In the genomic region with DNA sequence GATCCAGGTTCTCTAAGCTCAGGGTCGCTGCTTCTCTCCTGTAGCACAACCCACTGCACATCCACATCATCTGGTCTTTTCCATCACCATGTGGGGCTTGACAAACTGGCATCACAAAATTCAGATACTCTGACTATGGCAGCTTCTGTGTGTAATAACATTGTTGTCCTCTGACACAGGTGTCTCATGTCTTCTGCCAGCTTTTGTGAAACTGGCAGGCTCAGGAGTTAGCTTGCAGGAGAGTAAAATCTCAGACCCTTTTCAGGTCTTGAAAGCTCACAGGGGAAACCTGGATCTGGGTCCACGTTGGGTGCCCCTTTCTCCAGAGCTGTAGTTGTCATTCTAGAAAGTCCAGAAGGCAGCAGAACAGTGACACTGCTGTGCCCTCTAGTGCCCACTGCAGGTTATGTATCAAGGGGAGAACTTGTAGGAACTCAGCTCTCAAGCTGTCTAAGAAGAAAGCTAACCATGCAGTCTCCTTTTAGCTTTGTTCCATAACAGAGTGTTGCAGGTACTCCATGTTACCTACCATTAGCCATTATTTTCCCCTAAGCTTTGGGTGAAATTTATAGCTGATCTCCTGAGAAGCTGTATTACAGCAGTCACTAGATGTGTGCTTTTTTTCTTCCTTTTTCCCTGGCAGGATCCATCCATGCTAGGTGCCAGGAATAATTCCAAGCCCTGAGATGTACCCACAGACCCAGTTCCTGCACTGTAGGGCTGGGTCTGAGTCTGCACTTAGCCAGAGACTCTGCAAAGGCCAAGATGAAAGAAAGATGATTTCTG, we compare ENCODE assay signal across 8 cellular contexts.
DNase-seq lines count a peak whose midpoint lies in the region; ATAC-seq, FAIRE-seq and TF ChIP-seq lines count a peak whose summit lies in the region.

No MANE protein-coding gene starts in this region.

- TF ChIP-seq RAD21 in IMR-90 (IDR thresholded peaks at IDR 0.05; ENCODE audit: low read length) (peak; percentile 51), K562 (CRISPR knock-in tag; conservative IDR thresholded peaks at IDR 0.05 in 1 of 2, IDR thresholded peaks at IDR 0.05 in 1 of 2) (peak; percentile 34 to 42)

- no peak overlapping the region for H4K5ac ChIP-seq in IMR-90 (ENCODE audit: low read depth, low read length)

- CTCF ChIA-PET in IMR-90 (lab: Yijun Ruan, JAX), result no interaction called here
- CTCF ChIA-PET in K562 (lab: Yijun Ruan, JAX; ENCODE audit: low intra/inter-chr PET ratio), result no interaction called here

- H4K8ac ChIP-seq in IMR-90 (ENCODE audit: low read depth in 2 of 2, low read length in 2 of 2), result no peak overlapping the region

- FAIRE-seq in K562 (lab: Jason Lieb, UNC), result peak; percentile 54

- H4K20me1 ChIP-seq in IMR-90 (ENCODE audit: insufficient read depth, low read length) (no peaks in the 10 kb centered on the region), K562 (replicated peaks; ENCODE audit: control insufficient read depth, insufficient read depth, low read length) (no peaks in the 10 kb centered on the region)

- no peak overlapping the region for H2AFZ ChIP-seq in IMR-90 (replicated peaks; ENCODE audit: low read length, poor library complexity)
- H2AFZ ChIP-seq in K562 (ENCODE audit: low read depth, low read length), result no peak overlapping the region
- no peak overlapping the region for H2AFZ ChIP-seq in parathyroid adenoma

- no peak overlapping the region for H3K4ac ChIP-seq in IMR-90 (ENCODE audit: low read depth, low read length)

- no peaks in the 10 kb centered on the region for H3K27me3 ChIP-seq in IMR-90 (ENCODE audit: control insufficient read depth, insufficient read depth, low read length)
- H3K27me3 ChIP-seq in K562 (ENCODE audit: control insufficient read depth in 2 of 2, insufficient read depth in 2 of 2, low read length in 2 of 2), result no peaks in the 10 kb centered on the region
- no peaks in the 10 kb centered on the region for H3K27me3 ChIP-seq in parathyroid adenoma (ENCODE audit: control insufficient read depth, insufficient read depth, low read length)

- no peak overlapping the region for H2BK15ac ChIP-seq in IMR-90 (ENCODE audit: low read depth, low read length)

- POLR2A ChIA-PET in IMR-90 (lab: Charles Lee; ENCODE audit: unreplicated experiment) (no interaction called here), K562 (lab: Yijun Ruan, JAX) (interaction anchor here (0.9 kb wide), 1 partner anchor 99 kb away, joined by 3 read pairs; no protein-coding TSS in a partner anchor)

- TF ChIP-seq CTCF in IMR-90 (conservative IDR thresholded peaks at IDR 0.05; ENCODE audit: low read depth, low read length), result peak; percentile 42
- TF ChIP-seq CTCF in K562 (IDR thresholded peaks at IDR 0.05 in 2 of 3, conservative IDR thresholded peaks at IDR 0.05 in 1 of 3; ENCODE audit: insufficient read depth in 2 of 3, low read depth in 1 of 3, low read length in 3 of 3), result peak; percentile 24 to 54 (median 43); a peak in 4 of 6 replicates
- TF ChIP-seq CTCF in parathyroid adenoma (IDR thresholded peaks at IDR 0.05), result peak; percentile 21

- H3K79me2 ChIP-seq in K562 (ENCODE audit: control insufficient read depth, insufficient read depth, low read length) (no peaks in the 10 kb centered on the region), parathyroid adenoma (no peaks in the 10 kb centered on the region)

- H2BK20ac ChIP-seq in IMR-90 (ENCODE audit: low read depth, low read length), result no peak overlapping the region

- H3K27ac ChIP-seq in IMR-90 (ENCODE audit: insufficient read depth, low read length), result no peak overlapping the region
- no peak overlapping the region for H3K27ac ChIP-seq in K562 (ENCODE audit: extremely low read depth, low read depth, low read length)
- no peak overlapping the region for H3K27ac ChIP-seq in parathyroid adenoma

- H3K4me2 ChIP-seq in IMR-90 (ENCODE audit: low read depth, low read length), result no peak overlapping the region
- H3K4me2 ChIP-seq in K562 (ENCODE audit: insufficient read depth, low read length), result no peak overlapping the region
- no peak overlapping the region for H3K4me2 ChIP-seq in parathyroid adenoma (ENCODE audit: low read length)

- no peak for TF ChIP-seq POLR2A in IMR-90 (IDR thresholded peaks at IDR 0.05; ENCODE audit: low read depth, low read length)
- TF ChIP-seq POLR2A in K562 (conservative IDR thresholded peaks at IDR 0.05), result no peak

- no peak for TF ChIP-seq EP300 in K562 (IDR thresholded peaks at IDR 0.05; ENCODE audit: low read length)

- H2AK5ac ChIP-seq in IMR-90 (ENCODE audit: low read depth, low read length), result no peak overlapping the region

- no peak overlapping the region for H3K23ac ChIP-seq in IMR-90 (ENCODE audit: low read depth, low read length)

- H3K14ac ChIP-seq in IMR-90 (replicated peaks; ENCODE audit: low read depth, low read length), result no peak overlapping the region

- intact Hi-C loops in IMR-90 (cut with micrococcal nuclease) (loop anchor here (5.0 kb wide), 1 partner anchor 852 kb away; no protein-coding TSS in a partner anchor), K562 (cut with micrococcal nuclease) (loop anchor here (5.0 to 10.0 kb wide), 2 partner anchors 180 to 852 kb away; no protein-coding TSS in a partner anchor)

- peak; percentile 1 to 37 for DNase-seq in NCI-H526 (lab: John Stamatoyannopoulos, UW)
- no peak for DNase-seq in NCI-H526 treated with DMSO at 0.1 percent for 48 hours (lab: John Stamatoyannopoulos, UW)
- no peak for DNase-seq in IMR-90
- peak in 3 of 4 experiments; percentile 11 to 28 (median 16) for DNase-seq in K562 (ENCODE audit: extremely low read depth in 1 of 4, low spot score in 3 of 4)
- no peak for DNase-seq in activated CD8-positive, alpha-beta memory T cell treated with anti-CD3 and anti-CD28 coated beads, Interleukin-2, amount 50 U/mL, for 48 hours
- DNase-seq in NCI-H1930 (lab: John Stamatoyannopoulos, UW), result no peak
- no peak for DNase-seq in putamen (ENCODE audit: low spot score)

- in situ Hi-C loops in IMR-90 (cut with MboI; ENCODE audit: low sequenced_read_pairs) (no loop called here), K562 (cut with MboI) (no loop called here)

- ATAC-seq in IMR-90 (ENCODE audit: low read depth), result peak; percentile 85
- ATAC-seq in K562, result peak; percentile 77

- no peak overlapping the region for H2BK120ac ChIP-seq in IMR-90 (ENCODE audit: low read depth, low read length)

- no CpG with 5 or more reads among the region's 2 CpGs for WGBS in IMR-90 (ENCODE audit: extremely low coverage in 2 of 2, insufficient read length in 1 of 2), 2 experiments
- WGBS in K562 (ENCODE audit: insufficient coverage, low coverage, missing lambda C conversion rate), result 0% methylated on average over 2 of the region's 2 CpGs

- H2BK5ac ChIP-seq in IMR-90 (ENCODE audit: low read depth, low read length, poor library complexity, severe bottlenecking), result no peak overlapping the region

- H3K9ac ChIP-seq in IMR-90 (ENCODE audit: low read depth, low read length), result no peak overlapping the region
- H3K9ac ChIP-seq in K562 (ENCODE audit: insufficient read depth in 1 of 2, low read depth in 2 of 2, low read length in 2 of 2), result no peak overlapping the region
- H3K9ac ChIP-seq in parathyroid adenoma, result no peak overlapping the region

- no peak overlapping the region for H4K91ac ChIP-seq in IMR-90 (ENCODE audit: insufficient read depth, low read depth, low read length)

- H3K18ac ChIP-seq in IMR-90 (ENCODE audit: low read depth, low read length), result no peak overlapping the region

- no peak overlapping the region for H2AK9ac ChIP-seq in IMR-90 (replicated peaks; ENCODE audit: low read depth, low read length, poor library complexity)

- dilution Hi-C loops in IMR-90 (cut with HindIII; ENCODE audit: low sequenced_read_pairs, unreplicated experiment), result no loop called here

- H3K79me1 ChIP-seq in IMR-90 (ENCODE audit: low read depth in 1 of 2, low read length in 2 of 2), result no peaks in the 10 kb centered on the region

- no peak overlapping the region for H3K56ac ChIP-seq in IMR-90 (ENCODE audit: extremely low read depth, insufficient read depth, low read length)

- H3K9me1 ChIP-seq in IMR-90 (ENCODE audit: insufficient read depth, low read length) (no peaks in the 10 kb centered on the region), K562 (ENCODE audit: control insufficient read depth, insufficient read depth, low read length) (no peaks in the 10 kb centered on the region)

- H3K9me3 ChIP-seq in IMR-90 (ENCODE audit: control insufficient read depth, insufficient read depth, low read length) (peaks cover 21% of the 10 kb centered on the region), K562 (replicated peaks; ENCODE audit: control insufficient read depth, insufficient read depth, low read depth, low read length) (no peaks in the 10 kb centered on the region; the same call in 1 of the 2 replicates), parathyroid adenoma (ENCODE audit: control insufficient read depth, low read length) (no peaks in the 10 kb centered on the region)

- no peak overlapping the region for H3K4me3 ChIP-seq in IMR-90 (ENCODE audit: insufficient read depth, low read depth, low read length)
- no peak overlapping the region for H3K4me3 ChIP-seq in K562
- no peak overlapping the region for H3K4me3 ChIP-seq in parathyroid adenoma (ENCODE audit: low read depth, low read length)

- BruUV-seq in IMR-90 (replicated peaks; lab: Mats Ljungman, UMichigan) (no TSS peak), K562 (replicated peaks; lab: Mats Ljungman, UMichigan) (no TSS peak)

- H3K4me1 ChIP-seq in IMR-90 (ENCODE audit: control insufficient read depth, insufficient read depth, low read length) (no peaks in the 10 kb centered on the region), K562 (replicated peaks in 1 of 2; ENCODE audit: control insufficient read depth in 2 of 2, insufficient read depth in 2 of 2, low read length in 2 of 2) (no peaks in the 10 kb centered on the region), parathyroid adenoma (no peaks in the 10 kb centered on the region)

- no peaks in the 10 kb centered on the region for H3K36me3 ChIP-seq in IMR-90 (ENCODE audit: control insufficient read depth, insufficient read depth, low read length)
- H3K36me3 ChIP-seq in K562 (ENCODE audit: control insufficient read depth, insufficient read depth, low read length), result no peaks in the 10 kb centered on the region
- H3K36me3 ChIP-seq in parathyroid adenoma (ENCODE audit: control insufficient read depth, insufficient read depth, low read length), result no peaks in the 10 kb centered on the region

TF ChIP-seq in IMR-90, 13 proteins besides CTCF, POLR2A, EP300 and RAD21 (continues in another document):
- no peak for TF ChIP-seq MAZ (IDR thresholded peaks at IDR 0.05; ENCODE audit: borderline replicate concordance, low read depth, low read length)
- no peak for TF ChIP-seq BHLHE40 (IDR thresholded peaks at IDR 0.05; ENCODE audit: low read depth, low read length)
- TF ChIP-seq SMC3 (IDR thresholded peaks at IDR 0.05; ENCODE audit: low read depth, low read length), result no peak
- no peak for TF ChIP-seq MXI1 (IDR thresholded peaks at IDR 0.05; ENCODE audit: borderline replicate concordance, low read depth, low read length)

TF ChIP-seq in K562, 482 proteins besides CTCF, POLR2A, EP300 and RAD21 (continues in another document):
- TF ChIP-seq SREBF2 (CRISPR knock-in tag; IDR thresholded peaks at IDR 0.05), result no peak
- 0 out of 2 replicates have a peak, but pooled peaks have one; percentile 27 for TF ChIP-seq SMC3 (conservative IDR thresholded peaks at IDR 0.05; ENCODE audit: insufficient read depth, low read depth, low read length)

Comparison
In these comparisons a context has a peak if more than half of its experiments do, and no peak if none do; other contexts are left out.
1. DNase-seq: peak in NCI-H526 (2 of 2) and K562 (3 of 4); none in NCI-H526 treated with DMSO at 0.1 percent for 48 hours (single experiment), IMR-90 (single experiment), activated CD8-positive, alpha-beta memory T cell treated with anti-CD3 and anti-CD28 coated beads, Interleukin-2, amount 50 U/mL, for 48 hours (single experiment), NCI-H1930 (0 of 2) and putamen (single experiment).
2. Peak in every context shown above with its lines, with median percentiles within 50 percentile points of each other: CTCF ChIP-seq.